In genomic region chr6:132959927-132960326, GRCh38 we compare ENCODE assay signal across 25 cellular contexts.
"Had no signal": no experiment of that assay in that cellular context is flagged by ENCODE, and none has a peak within 500 bp of the region (broad histone marks: within the 10 kb centered on the region; RNA-seq: fewer than 3 reads in every experiment).

No MANE protein-coding gene starts in this region.

- H3K4me1 Mint-ChIP-seq: central memory CD8-positive, alpha-beta T cell; immature natural killer cell; stimulated activated effector memory CD8-positive, alpha-beta T cell treated with anti-CD3 and anti-CD28 coated beads, Interleukin-12 subunit alpha, Interleukin-12 subunit beta, amount 100 ng/mL, for 72 hours; T-helper 17 cell had no signal

- H3K9me3 Mint-ChIP-seq: central memory CD8-positive, alpha-beta T cell; effector memory CD8-positive, alpha-beta T cell; immature natural killer cell; neural crest cell; stimulated activated effector memory CD8-positive, alpha-beta T cell treated with anti-CD3 and anti-CD28 coated beads, Interleukin-12 subunit alpha, Interleukin-12 subunit beta, amount 100 ng/mL, for 72 hours; stimulated activated naive CD8-positive, alpha-beta T cell treated with anti-CD3 and anti-CD28 coated beads, Interleukin-15, amount 100 ng/mL, for 72 hours had no signal

- DNase-seq: activated CD4-positive, alpha-beta T cell treated with anti-CD3 and anti-CD28 coated beads, Interleukin-2, amount 50 U/mL, for 48 hours; activated CD4-positive, CD25-positive, alpha-beta regulatory T cell treated with anti-CD3 and anti-CD28 coated beads, Interleukin-2, amount 50 U/mL, for 72 hours; activated gamma-delta T cell treated with Interleukin-2 at 50 U/mL for 16 hours; amniotic stem cell; dorsolateral prefrontal cortex; effector memory CD8-positive, alpha-beta T cell; glutamatergic neuron; immature natural killer cell; lower lobe of right lung; mesendoderm; mucosa of descending colon; occipital lobe; posterior cingulate gyrus; right lobe of liver; stimulated activated CD4-positive, alpha-beta T cell treated with anti-CD3 and anti-CD28 coated beads, Interleukin-2, amount 100 ng/mL, for 24 hours; stimulated activated naive CD8-positive, alpha-beta T cell treated with anti-CD3 and anti-CD28 coated beads, Interleukin-15, amount 100 ng/mL, for 72 hours; T-helper 17 cell; tibial artery; WERI-Rb-1 had no signal

- H3K4me3 Mint-ChIP-seq: activated naive CD8-positive, alpha-beta T cell; central memory CD8-positive, alpha-beta T cell; effector memory CD8-positive, alpha-beta T cell; immature natural killer cell; neural crest cell; stimulated activated effector memory CD8-positive, alpha-beta T cell treated with anti-CD3 and anti-CD28 coated beads, Interleukin-12 subunit alpha, Interleukin-12 subunit beta, amount 100 ng/mL, for 72 hours; stimulated activated naive CD8-positive, alpha-beta T cell treated with anti-CD3 and anti-CD28 coated beads, Interleukin-15, amount 100 ng/mL, for 72 hours; T-helper 17 cell had no signal

- H3K36me3 Mint-ChIP-seq: activated naive CD8-positive, alpha-beta T cell; immature natural killer cell; stimulated activated effector memory CD8-positive, alpha-beta T cell treated with anti-CD3 and anti-CD28 coated beads, Interleukin-12 subunit alpha, Interleukin-12 subunit beta, amount 100 ng/mL, for 72 hours had no signal

- ATAC-seq: effector memory CD8-positive, alpha-beta T cell; esophagus mucosa; left lobe of liver; mucosa of descending colon; stimulated activated effector memory CD8-positive, alpha-beta T cell treated with anti-CD3 and anti-CD28 coated beads, Interleukin-12 subunit alpha, Interleukin-12 subunit beta, amount 100 ng/mL, for 72 hours; stimulated activated naive CD8-positive, alpha-beta T cell treated with anti-CD3 and anti-CD28 coated beads, Interleukin-15, amount 100 ng/mL, for 72 hours; T-helper 17 cell had no signal

- H3K27ac Mint-ChIP-seq: activated naive CD8-positive, alpha-beta T cell; effector memory CD8-positive, alpha-beta T cell; immature natural killer cell; stimulated activated effector memory CD8-positive, alpha-beta T cell treated with anti-CD3 and anti-CD28 coated beads, Interleukin-12 subunit alpha, Interleukin-12 subunit beta, amount 100 ng/mL, for 72 hours; stimulated activated naive CD8-positive, alpha-beta T cell treated with anti-CD3 and anti-CD28 coated beads, Interleukin-15, amount 100 ng/mL, for 72 hours; T-helper 17 cell had no signal
